In the genomic region with DNA sequence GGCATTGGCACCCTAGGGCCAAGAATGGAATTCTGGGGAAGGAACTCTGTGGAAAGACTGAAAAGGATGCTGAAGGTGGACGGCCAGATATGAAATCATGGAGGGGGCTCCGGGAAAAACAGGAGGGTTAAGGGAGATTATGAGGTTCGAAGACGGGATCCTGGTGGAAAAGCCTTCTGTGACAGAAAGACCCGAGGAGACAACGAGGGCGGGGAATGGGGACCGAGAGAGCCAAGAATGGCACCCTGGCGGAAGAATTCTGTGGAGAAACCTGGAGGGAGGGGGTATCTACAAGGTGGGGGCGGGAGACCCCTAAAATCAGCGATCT, we compare ENCODE assay signal across 8 cellular contexts. TPM values are rescaled to one million over a fixed set of nuclear protein-coding genes. Genes with fewer than 3 reads are reported as not detected.
DNase-seq lines count a peak whose midpoint lies in the region; ATAC-seq, FAIRE-seq and TF ChIP-seq lines count a peak whose summit lies in the region.

No MANE protein-coding gene starts in this region.

- H3K27ac ChIP-seq in astrocyte (ENCODE audit: low read depth, low read length) (peak overlapping the region; percentile 51), mesodermal cell (ENCODE audit: low read depth, low read length, severe bottlenecking) (no peak overlapping the region)

- peak overlapping the region; percentile 88 for H3K9ac ChIP-seq in astrocyte (ENCODE audit: low read length)

- no peak for DNase-seq in stimulated activated naive CD8-positive, alpha-beta T cell treated with anti-CD3 and anti-CD28 coated beads, Interleukin-15, Interleukin-2, amounts not matched to agents 100 U/mL and 50 U/mL, for 24 hours
- DNase-seq in astrocyte (ENCODE audit: low read depth) (no peak), NCI-H2171 (lab: John Stamatoyannopoulos, UW) (no peak), SIG-M5 (lab: John Stamatoyannopoulos, UW) (no peak), DMS153 treated with DMSO at 0.1 percent for 48 hours (lab: John Stamatoyannopoulos, UW; ENCODE audit: unreplicated experiment) (no peak), activated gamma-delta T cell (lab: John Stamatoyannopoulos, UW) (no peak)

- peak overlapping the region; percentile 99 for H3K27ac Mint-ChIP-seq in stimulated activated naive CD8-positive, alpha-beta T cell treated with anti-CD3 and anti-CD28 coated beads, Interleukin-15, Interleukin-2, amounts not matched to agents 100 ng/mL and 50 ng/mL, for 24 hours
- H3K27ac Mint-ChIP-seq in astrocyte (ENCODE audit: unreplicated experiment), result peak overlapping the region; percentile 91

- H3K4me1 ChIP-seq in astrocyte (ENCODE audit: insufficient read depth, low read length) (peaks cover 21% of the 10 kb centered on the region), mesodermal cell (ENCODE audit: control insufficient read depth, insufficient read depth, low read length, poor library complexity, severe bottlenecking) (no peaks in the 10 kb centered on the region)

- no peaks in the 10 kb centered on the region for H3K27me3 ChIP-seq in astrocyte (ENCODE audit: insufficient read depth, low read length)

- peak overlapping the region; percentile 99 for H3K4me2 ChIP-seq in astrocyte (ENCODE audit: low read length)

- H3K9me3 Mint-ChIP-seq in stimulated activated naive CD8-positive, alpha-beta T cell treated with anti-CD3 and anti-CD28 coated beads, Interleukin-15, Interleukin-2, amounts not matched to agents 100 ng/mL and 50 ng/mL, for 24 hours, result no peaks in the 10 kb centered on the region
- H3K9me3 Mint-ChIP-seq in astrocyte (ENCODE audit: unreplicated experiment), result no peaks in the 10 kb centered on the region

- H3K4me3 ChIP-seq in astrocyte (ENCODE audit: insufficient read depth, low read depth, low read length) (peak overlapping the region; percentile 82), mesodermal cell (ENCODE audit: extremely low read depth, insufficient read depth, low read length, poor library complexity, severe bottlenecking) (peak overlapping the region; percentile 78)

- peaks cover 12% of the 10 kb centered on the region for H4K20me1 ChIP-seq in astrocyte (ENCODE audit: insufficient read depth, low read length)

- peaks cover 31% of the 10 kb centered on the region for H3K36me3 ChIP-seq in astrocyte (ENCODE audit: insufficient read depth, low read length)
- H3K36me3 ChIP-seq in mesodermal cell (ENCODE audit: control insufficient read depth, insufficient read depth, low read length), result peaks cover 59% of the 10 kb centered on the region

- no peak for TF ChIP-seq CTCF in astrocyte (IDR thresholded peaks at IDR 0.05; ENCODE audit: insufficient read depth, low read depth, low read length)

- peaks cover 3% of the 10 kb centered on the region for H3K27me3 Mint-ChIP-seq in stimulated activated naive CD8-positive, alpha-beta T cell treated with anti-CD3 and anti-CD28 coated beads, Interleukin-15, Interleukin-2, amounts not matched to agents 100 ng/mL and 50 ng/mL, for 24 hours
- H3K27me3 Mint-ChIP-seq in astrocyte (ENCODE audit: low read depth, unreplicated experiment), result no peaks in the 10 kb centered on the region

- peaks cover 72% of the 10 kb centered on the region for H3K4me1 Mint-ChIP-seq in stimulated activated naive CD8-positive, alpha-beta T cell treated with anti-CD3 and anti-CD28 coated beads, Interleukin-15, Interleukin-2, amounts not matched to agents 100 ng/mL and 50 ng/mL, for 24 hours (ENCODE audit: low read depth)
- peaks cover 11% of the 10 kb centered on the region for H3K4me1 Mint-ChIP-seq in astrocyte (ENCODE audit: low read depth, unreplicated experiment)

- H3K9me3 ChIP-seq in astrocyte (ENCODE audit: insufficient read depth, low read depth, low read length) (no peaks in the 10 kb centered on the region), mesodermal cell (ENCODE audit: control insufficient read depth, low read length) (no peaks in the 10 kb centered on the region)

- WGBS in mesodermal cell (ENCODE audit: insufficient coverage in 2 of 2), 2 experiments, result 0 to 1% methylated on average over 9 to 11 of the region's 11 CpGs

- peak overlapping the region; percentile 96 for H2AFZ ChIP-seq in astrocyte (ENCODE audit: low read depth, low read length)

- no peak for ATAC-seq in stimulated activated naive CD8-positive, alpha-beta T cell treated with anti-CD3 and anti-CD28 coated beads, Interleukin-15, Interleukin-2, amounts not matched to agents 100 U/mL and 50 U/mL, for 24 hours

- FAIRE-seq in astrocyte (lab: Jason Lieb, UNC), result no peak

- H3K4me3 Mint-ChIP-seq in stimulated activated naive CD8-positive, alpha-beta T cell treated with anti-CD3 and anti-CD28 coated beads, Interleukin-15, Interleukin-2, amounts not matched to agents 100 ng/mL and 50 ng/mL, for 24 hours, result peak overlapping the region; percentile 99
- H3K4me3 Mint-ChIP-seq in astrocyte (ENCODE audit: unreplicated experiment), result peak overlapping the region; percentile 100

- peaks cover 53% of the 10 kb centered on the region for H3K79me2 ChIP-seq in astrocyte (ENCODE audit: insufficient read depth, low read length)

- peaks cover 75% of the 10 kb centered on the region for H3K36me3 Mint-ChIP-seq in stimulated activated naive CD8-positive, alpha-beta T cell treated with anti-CD3 and anti-CD28 coated beads, Interleukin-15, Interleukin-2, amounts not matched to agents 100 ng/mL and 50 ng/mL, for 24 hours (ENCODE audit: low read depth)
- peaks cover 6% of the 10 kb centered on the region for H3K36me3 Mint-ChIP-seq in astrocyte (ENCODE audit: low read depth, unreplicated experiment)

RNA-seq across cellular contexts. Expression of gene TRMT6, which starts 0.4 kb away (rescaled TPM):
- total RNA-seq in astrocyte, result 14.4 and 16.4 TPM in 2 replicates
- 10.2 TPM for polyA plus RNA-seq in mesodermal cell (2013, experiment 1 of 2)
- polyA plus RNA-seq in mesodermal cell (2013, experiment 2 of 2), result 11.1 TPM

RNA-seq across cellular contexts. Expression of gene MCM8, which starts 0.5 kb away (rescaled TPM):
- 5.0 and 5.7 TPM in 2 replicates for total RNA-seq in astrocyte
- 15.4 TPM for polyA plus RNA-seq in mesodermal cell (2013, experiment 1 of 2)
- 15.5 TPM for polyA plus RNA-seq in mesodermal cell (2013, experiment 2 of 2)

RNA-seq across cellular contexts. Expression of gene CHGB, which starts 38.6 kb away (rescaled TPM):
- 3.8 and 4.0 TPM in 2 replicates for total RNA-seq in astrocyte
- polyA plus RNA-seq in mesodermal cell (2013, experiment 1 of 2), result 2.2 TPM
- 1.3 TPM for polyA plus RNA-seq in mesodermal cell (2013, experiment 2 of 2)

RNA-seq across cellular contexts. Expression of gene CRLS1, which starts 56.0 kb away (rescaled TPM):
- 35.6 and 36.4 TPM in 2 replicates for total RNA-seq in astrocyte
- 70.2 TPM for polyA plus RNA-seq in mesodermal cell (2013, experiment 1 of 2)
- 65.5 TPM for polyA plus RNA-seq in mesodermal cell (2013, experiment 2 of 2)
